Comparison of ENCODE assay signal across 1 cellular context in genomic region chr2:121297217-121297830, GRCh38.
TF ChIP-seq lines count a peak whose summit lies in the region.

No MANE protein-coding gene starts in this region.

TF ChIP-seq in GM23338, 12 proteins besides CTCF, POLR2A, EP300 and RAD21 (continued from another document):
- no peak for TF ChIP-seq REST (IDR thresholded peaks at IDR 0.05; ENCODE audit: unreplicated experiment)
- TF ChIP-seq STAT1 (IDR thresholded peaks at IDR 0.05; ENCODE audit: unreplicated experiment) = no peak
- TF ChIP-seq ETS1 (IDR thresholded peaks at IDR 0.05) = no peak
